Comparison of ENCODE assay signal across 1 cellular context in genomic region chr17:80388175-80388574, GRCh38.
TF ChIP-seq lines count a peak whose summit lies in the region.

No MANE protein-coding gene starts in this region.

TF ChIP-seq in GM23338, 12 proteins besides CTCF, POLR2A, EP300 and RAD21 (continued from another document):
- no peak for TF ChIP-seq REST (IDR thresholded peaks at IDR 0.05; ENCODE audit: unreplicated experiment)
- no peak for TF ChIP-seq STAT1 (IDR thresholded peaks at IDR 0.05; ENCODE audit: unreplicated experiment)
- no peak for TF ChIP-seq ZNF114 (CRISPR knock-in tag; IDR thresholded peaks at IDR 0.05)
- TF ChIP-seq JUNB (IDR thresholded peaks at IDR 0.05; ENCODE audit: unreplicated experiment), result no peak
- no peak for TF ChIP-seq ETS1 (IDR thresholded peaks at IDR 0.05)
- TF ChIP-seq EZH2 (IDR thresholded peaks at IDR 0.05; ENCODE audit: low read depth, unreplicated experiment), result no peak
- TF ChIP-seq ZNF331 (CRISPR knock-in tag; IDR thresholded peaks at IDR 0.05; ENCODE audit: low read depth), result no peak
- no peak for TF ChIP-seq NANOG (IDR thresholded peaks at IDR 0.05; ENCODE audit: borderline replicate concordance)
- no peak for TF ChIP-seq EZH2phosphoT487 (IDR thresholded peaks at IDR 0.05; ENCODE audit: unreplicated experiment)
